1 cellular context compared by ENCODE assay signal in the genomic region with DNA sequence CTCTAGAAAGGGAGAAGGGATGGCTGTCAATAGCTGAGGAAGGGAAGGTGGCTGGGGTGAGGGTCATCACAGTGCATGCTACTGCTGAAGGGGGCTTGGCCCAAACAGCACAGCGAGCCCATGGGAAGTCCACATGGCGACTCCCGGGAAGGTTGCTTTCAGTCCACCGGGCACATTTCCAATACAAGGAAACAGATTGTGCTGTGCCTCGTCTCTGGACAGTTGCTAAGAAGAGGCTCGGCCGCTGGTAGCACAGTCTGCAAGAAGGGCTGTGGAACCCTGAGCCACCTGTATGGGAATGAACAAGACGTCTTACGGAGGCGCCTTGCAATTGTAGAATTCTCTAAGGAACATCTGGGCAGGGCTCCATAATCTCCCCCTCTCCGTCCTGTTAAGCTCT.
TF ChIP-seq lines count a peak whose summit lies in the region.

No MANE protein-coding gene starts in this region.

TF ChIP-seq in H1, 55 proteins besides CTCF, POLR2A, EP300 and RAD21 (continued from another document):
- TF ChIP-seq, protein P1, sequence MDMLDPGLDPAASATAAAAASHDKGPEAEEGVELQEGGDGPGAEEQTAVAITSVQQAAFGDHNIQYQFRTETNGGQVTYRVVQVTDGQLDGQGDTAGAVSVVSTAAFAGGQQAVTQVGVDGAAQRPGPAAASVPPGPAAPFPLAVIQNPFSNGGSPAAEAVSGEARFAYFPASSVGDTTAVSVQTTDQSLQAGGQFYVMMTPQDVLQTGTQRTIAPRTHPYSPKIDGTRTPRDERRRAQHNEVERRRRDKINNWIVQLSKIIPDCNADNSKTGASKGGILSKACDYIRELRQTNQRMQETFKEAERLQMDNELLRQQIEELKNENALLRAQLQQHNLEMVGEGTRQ (IDR thresholded peaks at IDR 0.05; ENCODE audit: low read length), result no peak
- TF ChIP-seq CBX5 (IDR thresholded peaks at IDR 0.05; ENCODE audit: low read depth, low read length) (no peak), POLR2AphosphoS5 (IDR thresholded peaks at IDR 0.05; ENCODE audit: low read depth, low read length) (no peak), TCF12 (IDR thresholded peaks at IDR 0.05; ENCODE audit: low read depth, low read length) (no peak), EGR1 (IDR thresholded peaks at IDR 0.05; ENCODE audit: borderline replicate concordance, low read depth, low read length) (no peak), BRCA1 (IDR thresholded peaks at IDR 0.05; ENCODE audit: low read depth, low read length) (no peak), CTBP2 (IDR thresholded peaks at IDR 0.05; ENCODE audit: borderline replicate concordance, insufficient read depth, insufficient read length, low read length) (no peak), HDAC6 (IDR thresholded peaks at IDR 0.05; ENCODE audit: low read depth, low read length) (no peak)
